Comparison of ENCODE assay signal across 4 cellular contexts in genomic region chr7:22450013-22450412, GRCh38. TPM values are rescaled to one million over a fixed set of nuclear protein-coding genes. Genes with fewer than 3 reads are reported as not detected.
"Had no signal": no experiment of that assay in that cellular context is flagged by ENCODE, and none has a peak within 500 bp of the region (broad histone marks: within the 10 kb centered on the region; RNA-seq: fewer than 3 reads in every experiment).

No MANE protein-coding gene starts in this region.

RNA-seq across cellular contexts. Expression of gene STEAP1B, which starts 50.0 kb away (rescaled TPM):
- total RNA-seq: hepatocyte, kidney epithelial cell, left lobe of liver, mucosa of gallbladder had no signal
